In the genomic region with DNA sequence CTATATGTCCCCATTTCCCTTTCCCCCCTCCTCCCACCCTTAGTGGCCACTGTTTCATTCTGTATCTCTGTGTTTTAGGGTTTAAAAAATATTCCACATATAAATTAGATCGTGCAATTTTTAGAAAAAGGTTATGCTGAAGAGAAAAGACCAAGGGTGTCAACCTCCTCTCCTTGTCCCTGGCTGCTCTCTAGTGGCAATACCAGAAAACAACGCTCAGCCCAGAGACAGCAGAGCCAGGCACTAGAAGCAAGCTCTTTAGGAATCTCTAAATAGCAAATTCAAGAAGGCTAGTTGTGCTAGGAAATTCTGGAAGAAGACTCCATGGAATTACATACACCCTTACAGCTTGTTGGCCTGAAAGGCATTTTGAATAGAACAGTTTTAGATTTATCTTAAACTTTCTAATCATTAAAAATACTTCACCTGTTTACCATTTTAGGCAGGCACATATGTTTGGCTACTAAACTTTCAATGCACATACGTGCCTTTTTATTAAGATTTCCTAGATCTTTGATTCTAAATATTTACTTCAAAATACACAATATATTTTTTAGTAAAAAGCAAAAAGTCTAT, we compare ENCODE assay signal across 9 cellular contexts. TPM values are rescaled to one million over a fixed set of nuclear protein-coding genes. Genes with fewer than 3 reads are reported as not detected.
DNase-seq lines count a peak whose midpoint lies in the region; ATAC-seq, FAIRE-seq and TF ChIP-seq lines count a peak whose summit lies in the region.
"Had no signal": no experiment of that assay in that cellular context is flagged by ENCODE, and none has a peak within 500 bp of the region (broad histone marks: within the 10 kb centered on the region; RNA-seq: fewer than 3 reads in every experiment).

No MANE protein-coding gene starts in this region.

- DNase-seq in NCI-H1105 treated with DMSO at 0.1 percent for 48 hours (lab: John Stamatoyannopoulos, UW) (peak; percentile 16), NCI-H1105 (lab: John Stamatoyannopoulos, UW) (no peak), GM20000 (ENCODE audit: low spot score) (peak; percentile 61), SK-N-MC (ENCODE audit: low read depth, low spot score) (peak; percentile 28), mesendoderm (peak; percentile 71)

- H3K4me2 ChIP-seq in mesendoderm (ENCODE audit: low read length) = no peak overlapping the region
- H3K4me2 ChIP-seq: BLaER1 had no signal

- H3K4ac ChIP-seq in mesendoderm (ENCODE audit: low read depth, low read length) = no peak overlapping the region

- H3K27ac ChIP-seq in SK-N-MC = no peak overlapping the region
- H3K27ac ChIP-seq in mesendoderm (ENCODE audit: low read depth, low read length) = no peak overlapping the region
- H3K27ac ChIP-seq: BLaER1 had no signal

- no peak overlapping the region for H4K5ac ChIP-seq in mesendoderm (ENCODE audit: low read length)

- H3K4me1 ChIP-seq in mesendoderm (ENCODE audit: control insufficient read depth, low read depth, low read length) = no peaks in the 10 kb centered on the region

- H2BK15ac ChIP-seq in mesendoderm (replicated peaks; ENCODE audit: low read depth) = no peak overlapping the region

- H3K27me3 ChIP-seq in mesendoderm (ENCODE audit: insufficient read depth, low read length, poor library complexity) = no peaks in the 10 kb centered on the region
- H3K27me3 ChIP-seq: BLaER1 had no signal

- ATAC-seq in HG03196 (IDR thresholded peaks at IDR 0.05; ENCODE audit: unreplicated experiment) = no peak

- no peak for TF ChIP-seq EP300 in Ishikawa (IDR thresholded peaks at IDR 0.05; ENCODE audit: borderline replicate concordance)

- no peak overlapping the region for H3K18ac ChIP-seq in mesendoderm (ENCODE audit: low read length)

- H3K9ac ChIP-seq in SK-N-MC (ENCODE audit: insufficient read length) (no peak overlapping the region), mesendoderm (ENCODE audit: low read length) (no peak overlapping the region)
- H3K9ac ChIP-seq: BLaER1 had no signal

- no peak overlapping the region for H3K56ac ChIP-seq in mesendoderm (ENCODE audit: low read length)

- no peak overlapping the region for H4K8ac ChIP-seq in mesendoderm (ENCODE audit: low read depth, low read length)

- no peaks in the 10 kb centered on the region for H3K79me2 ChIP-seq in mesendoderm (ENCODE audit: control insufficient read depth, insufficient read depth, low read length)

- TF ChIP-seq RAD21 in Ishikawa (IDR thresholded peaks at IDR 0.05; ENCODE audit: low read depth) = peak; percentile 79

- H3K9me3 ChIP-seq in SK-N-MC (ENCODE audit: low read depth, low read length) = no peaks in the 10 kb centered on the region
- H3K9me3 ChIP-seq: BLaER1 had no signal

- H2BK5ac ChIP-seq in mesendoderm (ENCODE audit: low read length) = no peak overlapping the region

- H2AK5ac ChIP-seq in mesendoderm (ENCODE audit: low read length) = no peak overlapping the region

- no peak overlapping the region for H3K23ac ChIP-seq in mesendoderm (ENCODE audit: low read length)

- no peak overlapping the region for H2BK120ac ChIP-seq in mesendoderm (ENCODE audit: low read depth, low read length)

- FAIRE-seq in endometrium (lab: Jason Lieb, UNC) = peak; percentile 37

- no peaks in the 10 kb centered on the region for H3K36me3 ChIP-seq in SK-N-MC (ENCODE audit: insufficient read depth, low read length)
- H3K36me3 ChIP-seq in mesendoderm (ENCODE audit: control insufficient read depth, insufficient read depth, low read length) = no peaks in the 10 kb centered on the region
- H3K36me3 ChIP-seq: BLaER1 had no signal

- TF ChIP-seq CTCF in GM20000 (IDR thresholded peaks at IDR 0.05; ENCODE audit: extremely low read depth, missing control alignments) = peak; percentile 39

- 100% methylated on average over 1 of the region's 3 CpGs for WGBS in mesendoderm (ENCODE audit: extremely low coverage, insufficient coverage, low lambda C conversion rate)

- no peaks in the 10 kb centered on the region for H3K79me1 ChIP-seq in mesendoderm (ENCODE audit: low read length)

- H3K4me3 ChIP-seq in SK-N-MC (no peak overlapping the region), mesendoderm (ENCODE audit: low read length) (no peak overlapping the region)
- H3K4me3 ChIP-seq: BLaER1 had no signal

TF ChIP-seq in Ishikawa, 13 proteins besides CTCF, POLR2A, EP300 and RAD21:
- no peak for TF ChIP-seq TAF1 (IDR thresholded peaks at IDR 0.05; ENCODE audit: low read depth)
- TF ChIP-seq, protein P1, sequence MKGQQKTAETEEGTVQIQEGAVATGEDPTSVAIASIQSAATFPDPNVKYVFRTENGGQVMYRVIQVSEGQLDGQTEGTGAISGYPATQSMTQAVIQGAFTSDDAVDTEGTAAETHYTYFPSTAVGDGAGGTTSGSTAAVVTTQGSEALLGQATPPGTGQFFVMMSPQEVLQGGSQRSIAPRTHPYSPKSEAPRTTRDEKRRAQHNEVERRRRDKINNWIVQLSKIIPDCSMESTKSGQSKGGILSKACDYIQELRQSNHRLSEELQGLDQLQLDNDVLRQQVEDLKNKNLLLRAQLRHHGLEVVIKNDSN (IDR thresholded peaks at IDR 0.05) = no peak
- TF ChIP-seq FOXM1 (IDR thresholded peaks at IDR 0.05; ENCODE audit: borderline replicate concordance, low read depth) = no peak
- no peak for TF ChIP-seq CREB1 (IDR thresholded peaks at IDR 0.05; ENCODE audit: low read depth)
- no peak for TF ChIP-seq EGR1 (IDR thresholded peaks at IDR 0.05)
- TF ChIP-seq NFIC (IDR thresholded peaks at IDR 0.05) = no peak
- TF ChIP-seq CEBPB (IDR thresholded peaks at IDR 0.05) = no peak
- TF ChIP-seq ZBTB7A (IDR thresholded peaks at IDR 0.05; ENCODE audit: low read depth) = no peak
- no peak for TF ChIP-seq TEAD4 (IDR thresholded peaks at IDR 0.05)
- TF ChIP-seq YY1 (IDR thresholded peaks at IDR 0.05; ENCODE audit: low read depth) = no peak
- TF ChIP-seq, protein P2, sequence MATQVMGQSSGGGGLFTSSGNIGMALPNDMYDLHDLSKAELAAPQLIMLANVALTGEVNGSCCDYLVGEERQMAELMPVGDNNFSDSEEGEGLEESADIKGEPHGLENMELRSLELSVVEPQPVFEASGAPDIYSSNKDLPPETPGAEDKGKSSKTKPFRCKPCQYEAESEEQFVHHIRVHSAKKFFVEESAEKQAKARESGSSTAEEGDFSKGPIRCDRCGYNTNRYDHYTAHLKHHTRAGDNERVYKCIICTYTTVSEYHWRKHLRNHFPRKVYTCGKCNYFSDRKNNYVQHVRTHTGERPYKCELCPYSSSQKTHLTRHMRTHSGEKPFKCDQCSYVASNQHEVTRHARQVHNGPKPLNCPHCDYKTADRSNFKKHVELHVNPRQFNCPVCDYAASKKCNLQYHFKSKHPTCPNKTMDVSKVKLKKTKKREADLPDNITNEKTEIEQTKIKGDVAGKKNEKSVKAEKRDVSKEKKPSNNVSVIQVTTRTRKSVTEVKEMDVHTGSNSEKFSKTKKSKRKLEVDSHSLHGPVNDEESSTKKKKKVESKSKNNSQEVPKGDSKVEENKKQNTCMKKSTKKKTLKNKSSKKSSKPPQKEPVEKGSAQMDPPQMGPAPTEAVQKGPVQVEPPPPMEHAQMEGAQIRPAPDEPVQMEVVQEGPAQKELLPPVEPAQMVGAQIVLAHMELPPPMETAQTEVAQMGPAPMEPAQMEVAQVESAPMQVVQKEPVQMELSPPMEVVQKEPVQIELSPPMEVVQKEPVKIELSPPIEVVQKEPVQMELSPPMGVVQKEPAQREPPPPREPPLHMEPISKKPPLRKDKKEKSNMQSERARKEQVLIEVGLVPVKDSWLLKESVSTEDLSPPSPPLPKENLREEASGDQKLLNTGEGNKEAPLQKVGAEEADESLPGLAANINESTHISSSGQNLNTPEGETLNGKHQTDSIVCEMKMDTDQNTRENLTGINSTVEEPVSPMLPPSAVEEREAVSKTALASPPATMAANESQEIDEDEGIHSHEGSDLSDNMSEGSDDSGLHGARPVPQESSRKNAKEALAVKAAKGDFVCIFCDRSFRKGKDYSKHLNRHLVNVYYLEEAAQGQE (IDR thresholded peaks at IDR 0.05; ENCODE audit: low read depth) = no peak
- TF ChIP-seq, protein P3, sequence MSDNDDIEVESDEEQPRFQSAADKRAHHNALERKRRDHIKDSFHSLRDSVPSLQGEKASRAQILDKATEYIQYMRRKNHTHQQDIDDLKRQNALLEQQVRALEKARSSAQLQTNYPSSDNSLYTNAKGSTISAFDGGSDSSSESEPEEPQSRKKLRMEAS (IDR thresholded peaks at IDR 0.05) = no peak
- no peak for TF ChIP-seq TCF12 (IDR thresholded peaks at IDR 0.05; ENCODE audit: low read depth)
TF ChIP-seq in Ishikawa: peak in this region for 0.

RNA-seq across cellular contexts. Expression of a gene that starts 35.1 kb away (rescaled TPM):
- 0.55 TPM for polyA plus RNA-seq in mesendoderm (2013, experiment 1 of 2)
- polyA plus RNA-seq in mesendoderm (2013, experiment 2 of 2) = 0.29 TPM
